Comparison of ENCODE assay signal across 20 cellular contexts in genomic region chr2:42457011-42457410, GRCh38. TPM values are rescaled to one million over a fixed set of nuclear protein-coding genes. Genes with fewer than 3 reads are reported as not detected.
DNase-seq lines count a peak whose midpoint lies in the region; ATAC-seq and TF ChIP-seq lines count a peak whose summit lies in the region.
"Had no signal": no experiment of that assay in that cellular context is flagged by ENCODE, and none has a peak within 500 bp of the region (broad histone marks: within the 10 kb centered on the region; RNA-seq: fewer than 3 reads in every experiment).

No MANE protein-coding gene starts in this region.

- H3K27ac ChIP-seq in PC-9 = no peak overlapping the region
- H3K27ac ChIP-seq: A549, adrenal gland, epithelial cell of prostate, heart right ventricle, sigmoid colon, tibial artery had no signal

- H3K79me2 ChIP-seq in PC-9 (ENCODE audit: low read depth) = no peaks in the 10 kb centered on the region

- H3F3A ChIP-seq in PC-9 (ENCODE audit: insufficient read depth, low read depth) = no peaks in the 10 kb centered on the region

- H3K27me3 ChIP-seq in PC-9 (ENCODE audit: insufficient read depth, low read depth) = no peaks in the 10 kb centered on the region
- H3K27me3 ChIP-seq: adrenal gland, sigmoid colon had no signal

- H3K27me3 Mint-ChIP-seq in activated CD8-positive, alpha-beta T cell treated with anti-CD3 and anti-CD28 coated beads for 36 hours = no peaks in the 10 kb centered on the region
- H3K27me3 Mint-ChIP-seq in activated CD8-positive, alpha-beta T cell treated with anti-CD3 and anti-CD28 coated beads, Interleukin-2, amount 10 ng/mL, durations not matched to agents 7 days and 5 days (ENCODE audit: low read depth) = peaks cover 2% of the 10 kb centered on the region
- peaks cover 14% of the 10 kb centered on the region for H3K27me3 Mint-ChIP-seq in type B pancreatic cell

- H3K9me3 ChIP-seq in PC-9 (ENCODE audit: insufficient read depth, low read depth) = no peaks in the 10 kb centered on the region
- H3K9me3 ChIP-seq: A549, adrenal gland, heart right ventricle, sigmoid colon, tibial artery had no signal

- no peaks in the 10 kb centered on the region for H3K36me3 ChIP-seq in PC-9 (ENCODE audit: low read depth)
- H3K36me3 ChIP-seq: adrenal gland, heart right ventricle, sigmoid colon, tibial artery had no signal

- DNase-seq in activated CD8-positive, alpha-beta T cell treated with anti-CD3 and anti-CD28 coated beads for 36 hours = peak; percentile 7
- DNase-seq in activated CD8-positive, alpha-beta T cell treated with anti-CD3 and anti-CD28 coated beads, Interleukin-2, amount 10 ng/mL, durations not matched to agents 7 days and 5 days = no peak
- no peak for DNase-seq in PC-9
- DNase-seq in fibroblast of pulmonary artery (ENCODE audit: low read depth) = no peak
- DNase-seq in type B pancreatic cell (ENCODE audit: extremely low spot score, unreplicated experiment) = no peak
- DNase-seq in activated T-cell treated with anti-CD3 and anti-CD28 coated beads for 4 hours = no peak
- DNase-seq in GM13977 (ENCODE audit: low spot score) = no peak
- no peak for DNase-seq in A172 (ENCODE audit: low spot score)
- DNase-seq: adrenal gland; CD8-positive, alpha-beta T cell; heart right ventricle; KBM-7; kidney; NCI-H510A; sigmoid colon; stimulated activated CD4-positive, alpha-beta T cell treated with anti-CD3 and anti-CD28 coated beads, Interleukin-2, amount 100 ng/mL, for 48 hours; stimulated activated CD8-positive, alpha-beta memory T cell treated with anti-CD3 and anti-CD28 coated beads, Interleukin-4, amount 100 ng/mL, for 48 hours; tibial artery had no signal

- POLR2A ChIA-PET in activated CD8-positive, alpha-beta T cell treated with anti-CD3 and anti-CD28 coated beads for 36 hours (lab: Charles Lee) = no interaction called here
- POLR2A ChIA-PET in activated CD8-positive, alpha-beta T cell treated with anti-CD3 and anti-CD28 coated beads, Interleukin-2, amount 10 ng/mL, durations not matched to agents 7 days and 5 days (lab: Charles Lee) = no interaction called here
- POLR2A ChIA-PET in PC-9 (lab: Charles Lee; ENCODE audit: unreplicated experiment) = no interaction called here

- intact Hi-C loops in activated CD8-positive, alpha-beta T cell treated with anti-CD3 and anti-CD28 coated beads for 36 hours (cut with micrococcal nuclease) = no loop called here
- intact Hi-C loops in PC-9 (cut with micrococcal nuclease; ENCODE audit: unreplicated experiment) = no loop called here

- no peak for ATAC-seq in activated CD8-positive, alpha-beta T cell treated with anti-CD3 and anti-CD28 coated beads for 36 hours
- no peak for ATAC-seq in activated CD8-positive, alpha-beta T cell treated with anti-CD3 and anti-CD28 coated beads, Interleukin-2, amount 10 ng/mL, durations not matched to agents 7 days and 5 days
- ATAC-seq: CD8-positive, alpha-beta T cell; heart right ventricle had no signal

- CTCF ChIA-PET in activated CD8-positive, alpha-beta T cell treated with anti-CD3 and anti-CD28 coated beads for 36 hours (lab: Charles Lee) = interaction anchor here (1.1 to 1.2 kb wide), 2 partner anchors 22 to 31 kb away, joined by 3 to 4 read pairs; no protein-coding TSS in a partner anchor
- CTCF ChIA-PET in activated CD8-positive, alpha-beta T cell treated with anti-CD3 and anti-CD28 coated beads, Interleukin-2, amount 10 ng/mL, durations not matched to agents 7 days and 5 days (lab: Charles Lee) = interaction anchor here (0.6 kb wide), 2 partner anchors 12 to 998 kb away, joined by 3 read pairs; no protein-coding TSS in a partner anchor
- CTCF ChIA-PET in PC-9 (lab: Charles Lee) = no interaction called here

- no peak overlapping the region for H3K4me3 Mint-ChIP-seq in activated CD8-positive, alpha-beta T cell treated with anti-CD3 and anti-CD28 coated beads for 36 hours
- H3K4me3 Mint-ChIP-seq in activated CD8-positive, alpha-beta T cell treated with anti-CD3 and anti-CD28 coated beads, Interleukin-2, amount 10 ng/mL, durations not matched to agents 7 days and 5 days = no peak overlapping the region
- no peak overlapping the region for H3K4me3 Mint-ChIP-seq in type B pancreatic cell
- H3K4me3 Mint-ChIP-seq: CD8-positive, alpha-beta T cell had no signal

- in situ Hi-C loops in GM13977 (cut with MboI; ENCODE audit: low pct_unique_long_range_greater_than_20kb, low sequenced_read_pairs, unreplicated experiment) = no loop called here

- no peaks in the 10 kb centered on the region for H3K36me3 Mint-ChIP-seq in activated CD8-positive, alpha-beta T cell treated with anti-CD3 and anti-CD28 coated beads for 36 hours (ENCODE audit: low read depth)
- no peaks in the 10 kb centered on the region for H3K36me3 Mint-ChIP-seq in activated CD8-positive, alpha-beta T cell treated with anti-CD3 and anti-CD28 coated beads, Interleukin-2, amount 10 ng/mL, durations not matched to agents 7 days and 5 days (ENCODE audit: low read depth)
- H3K36me3 Mint-ChIP-seq in type B pancreatic cell = no peaks in the 10 kb centered on the region
- H3K36me3 Mint-ChIP-seq: CD8-positive, alpha-beta T cell had no signal

- H4K20me1 ChIP-seq in PC-9 (ENCODE audit: insufficient read depth) = no peaks in the 10 kb centered on the region

- H3K4me2 ChIP-seq in PC-9 = no peak overlapping the region
- H3K4me2 ChIP-seq: A549 had no signal

- H2AFZ ChIP-seq in PC-9 = no peak overlapping the region

- no peaks in the 10 kb centered on the region for H3K4me1 ChIP-seq in PC-9 (replicated peaks; ENCODE audit: insufficient read depth)
- H3K4me1 ChIP-seq: A549, adrenal gland, heart right ventricle, sigmoid colon, tibial artery had no signal

- H3K4me1 Mint-ChIP-seq in activated CD8-positive, alpha-beta T cell treated with anti-CD3 and anti-CD28 coated beads for 36 hours (ENCODE audit: low read depth) = no peaks in the 10 kb centered on the region
- H3K4me1 Mint-ChIP-seq in activated CD8-positive, alpha-beta T cell treated with anti-CD3 and anti-CD28 coated beads, Interleukin-2, amount 10 ng/mL, durations not matched to agents 7 days and 5 days (ENCODE audit: low read depth) = no peaks in the 10 kb centered on the region
- H3K4me1 Mint-ChIP-seq in type B pancreatic cell (ENCODE audit: unreplicated experiment) = peaks cover 9% of the 10 kb centered on the region

- BruUV-seq in PC-9 (replicated peaks; lab: Mats Ljungman, UMichigan) = no TSS peak

- peak; percentile 14 for TF ChIP-seq CTCF in activated CD8-positive, alpha-beta T cell treated with anti-CD3 and anti-CD28 coated beads for 36 hours (IDR thresholded peaks at IDR 0.05)
- TF ChIP-seq CTCF in PC-9 (conservative IDR thresholded peaks at IDR 0.05) (peak; percentile 39; the same call in 1 of the 2 replicates), fibroblast of pulmonary artery (IDR thresholded peaks at IDR 0.05; ENCODE audit: low read length, missing control alignments) (peak; percentile 21), type B pancreatic cell (conservative IDR thresholded peaks at IDR 0.05) (peak; percentile 69), GM13977 (IDR thresholded peaks at IDR 0.05; ENCODE audit: extremely low read depth, insufficient read depth, missing control alignments) (no peak)

- H3K9me2 ChIP-seq in PC-9 (ENCODE audit: insufficient read depth) = no peaks in the 10 kb centered on the region

- H3K4me3 ChIP-seq in PC-9 (no peak overlapping the region), fibroblast of pulmonary artery (replicated peaks; ENCODE audit: low read depth, low read length) (no peak overlapping the region)
- H3K4me3 ChIP-seq: A549, adrenal gland, heart right ventricle, sigmoid colon, tibial artery had no signal

- no peak overlapping the region for H3K27ac Mint-ChIP-seq in activated CD8-positive, alpha-beta T cell treated with anti-CD3 and anti-CD28 coated beads for 36 hours
- no peak overlapping the region for H3K27ac Mint-ChIP-seq in activated CD8-positive, alpha-beta T cell treated with anti-CD3 and anti-CD28 coated beads, Interleukin-2, amount 10 ng/mL, durations not matched to agents 7 days and 5 days
- H3K27ac Mint-ChIP-seq in type B pancreatic cell = no peak overlapping the region
- H3K27ac Mint-ChIP-seq: CD8-positive, alpha-beta T cell had no signal

- no peaks in the 10 kb centered on the region for H3K9me3 Mint-ChIP-seq in activated CD8-positive, alpha-beta T cell treated with anti-CD3 and anti-CD28 coated beads for 36 hours
- H3K9me3 Mint-ChIP-seq in activated CD8-positive, alpha-beta T cell treated with anti-CD3 and anti-CD28 coated beads, Interleukin-2, amount 10 ng/mL, durations not matched to agents 7 days and 5 days (ENCODE audit: insufficient read depth) = no peaks in the 10 kb centered on the region
- no peaks in the 10 kb centered on the region for H3K9me3 Mint-ChIP-seq in type B pancreatic cell

RNA-seq across cellular contexts. Expression of gene KCNG3, which starts 36.8 kb away (rescaled TPM):
- total RNA-seq in activated CD8-positive, alpha-beta T cell treated with anti-CD3 and anti-CD28 coated beads for 36 hours = 1 to 10 TPM; 1.5 to 2.1 TPM
- total RNA-seq in activated CD8-positive, alpha-beta T cell treated with anti-CD3 and anti-CD28 coated beads, Interleukin-2, amount 10 ng/mL, durations not matched to agents 7 days and 5 days = under 1 TPM; 0.21 to 0.26 TPM
- total RNA-seq in PC-9 (2021) (1.3 and 2.1 TPM in 2 replicates), type B pancreatic cell (ENCODE audit: low replicate concordance) (0.65 and 0.88 TPM in 2 replicates)
- 2.5 and 2.9 TPM in 2 replicates for total RNA-seq in A172 (2014; rRNA removed; shearing (Covaris generic))
- total RNA-seq: heart right ventricle had no signal
